Comparison of ENCODE assay signal across 21 cellular contexts in genomic region chr5:96196890-96197289, GRCh38.
A peak's percentile ranks its signal among the peaks of the same experiment; 100 is the strongest.
DNase-seq lines count a peak whose midpoint lies in the region; ATAC-seq and TF ChIP-seq lines count a peak whose summit lies in the region.
"Had no signal": no experiment of that assay in that cellular context is flagged by ENCODE, and none has a peak within 500 bp of the region (broad histone marks: within the 10 kb centered on the region; RNA-seq: fewer than 3 reads in every experiment).

No MANE protein-coding gene starts in this region.

- H3K27ac ChIP-seq in Panc1 (ENCODE audit: low read length) (peak overlapping the region; percentile 52; the same call in 1 of the 2 replicates), left lung (peak overlapping the region; percentile 8 to 61), spleen (peak overlapping the region in 5 of 8 donors; percentile 42 to 67 (median 59))
- H3K27ac ChIP-seq: breast epithelium had no signal

- no peaks in the 10 kb centered on the region for H3K36me3 ChIP-seq in Panc1 (ENCODE audit: control insufficient read depth, insufficient read depth, low read length)
- H3K36me3 ChIP-seq in left lung: no peaks in the 10 kb centered on the region
- no peaks in the 10 kb centered on the region for H3K36me3 ChIP-seq in spleen
- H3K36me3 ChIP-seq: breast epithelium, pancreas had no signal

- 53 to 71% (median 56%) methylated on average over 1 of the region's 1 CpG for WGBS in spleen, 5 donors

- H3K27me3 ChIP-seq in Panc1 (ENCODE audit: control insufficient read depth, insufficient read depth, low read length): no peaks in the 10 kb centered on the region
- no peaks in the 10 kb centered on the region for H3K27me3 ChIP-seq in left lung
- H3K27me3 ChIP-seq in spleen (replicated peaks in 1 of 7): no peaks in the 10 kb centered on the region
- H3K27me3 ChIP-seq: breast epithelium, pancreas had no signal

- POLR2A ChIA-PET in Panc1 (lab: Charles Lee): no interaction called here

- TF ChIP-seq CTCF in Panc1 (IDR thresholded peaks at IDR 0.05) (no peak), left lung (IDR thresholded peaks at IDR 0.05) (no peak), spleen (IDR thresholded peaks at IDR 0.05 in 8 of 11, conservative IDR thresholded peaks at IDR 0.05 in 3 of 11) (no peak)

- peak; percentile 49 for DNase-seq in EH (ENCODE audit: low read depth)
- DNase-seq in Panc1 (ENCODE audit: low read depth, low spot score): no peak
- no peak for DNase-seq in left lung
- no peak for DNase-seq in spleen
- DNase-seq in SHP77 treated with DMSO at 0.1 percent for 48 hours (lab: John Stamatoyannopoulos, UW): no peak
- DNase-seq: activated CD8-positive, alpha-beta memory T cell treated with anti-CD3 and anti-CD28 coated beads, Interleukin-2, amount 50 U/mL, for 4 hours; activated naive CD8-positive, alpha-beta T cell treated with anti-CD3 and anti-CD28 coated beads, Interleukin-2, amount 50 U/mL, for 24 hours; AML-193; COR-L47; dermis blood vessel endothelial cell; hippocampal formation; naive thymus-derived CD4-positive, alpha-beta T cell; NCI-H1417; NCI-H510A treated with DMSO at 0.1 percent for 48 hours; pancreas; stimulated activated CD4-positive, alpha-beta T cell treated with anti-CD3 and anti-CD28 coated beads, Interleukin-1b, Interleukin-23, amount 100 ng/mL, for 48 hours had no signal

- no TSS peak for BruUV-seq in Panc1 (replicated peaks; lab: Mats Ljungman, UMichigan)

- TF ChIP-seq POLR2A in spleen (IDR thresholded peaks at IDR 0.05): no peak

- H3K4me3 ChIP-seq in Panc1 (ENCODE audit: low read depth in 2 of 2, low read length in 2 of 2) (no peak overlapping the region), left lung (no peak overlapping the region), spleen (no peak overlapping the region)
- H3K4me3 ChIP-seq: breast epithelium, pancreas had no signal

- intact Hi-C loops in Panc1 (cut with micrococcal nuclease; ENCODE audit: unreplicated experiment): no loop called here
- intact Hi-C loops in left lung (cut with DNase I): no loop called here
- intact Hi-C loops in spleen (cut with DNase I; ENCODE audit: low total_unique reads): no loop called here

- ATAC-seq in Panc1: no peak
- ATAC-seq in left lung: peak; percentile 58
- no peak for ATAC-seq in GM21381 (IDR thresholded peaks at IDR 0.05; ENCODE audit: unreplicated experiment)
- ATAC-seq in HG02852 (IDR thresholded peaks at IDR 0.05; ENCODE audit: unreplicated experiment): no peak
- ATAC-seq: activated naive CD8-positive, alpha-beta T cell treated with anti-CD3 and anti-CD28 coated beads, Interleukin-2, amount 50 U/mL, for 24 hours; HCT116; naive thymus-derived CD4-positive, alpha-beta T cell; stimulated activated memory B cell treated with anti-CD40 and anti-IgM and Interleukin-4, amounts not matched to agents 10 μg/mL and 1 μg/mL and 100 μg/mL, for 72 hours had no signal

- H3K9me3 ChIP-seq in Panc1 (ENCODE audit: control insufficient read depth, insufficient read depth, low read depth, low read length) (no peaks in the 10 kb centered on the region), left lung (no peaks in the 10 kb centered on the region), spleen (no peaks in the 10 kb centered on the region)
- H3K9me3 ChIP-seq: breast epithelium, pancreas had no signal

- CTCF ChIA-PET in Panc1 (lab: Charles Lee): no interaction called here

- in situ Hi-C loops in Panc1 (cut with HindIII; ENCODE audit: low pct_unique_long_range_greater_than_20kb, low sequenced_read_pairs): no loop called here

- H3K4me1 ChIP-seq in Panc1 (ENCODE audit: control insufficient read depth, insufficient read depth, low read length): no peaks in the 10 kb centered on the region
- H3K4me1 ChIP-seq in left lung: peaks cover 6 to 21% of the 10 kb centered on the region in 2 donors
- H3K4me1 ChIP-seq in spleen: peaks cover 0 to 4% (median 0%) of the 10 kb centered on the region in 6 donors
- H3K4me1 ChIP-seq: breast epithelium had no signal
